8 cellular contexts compared by ENCODE assay signal in the genomic region with DNA sequence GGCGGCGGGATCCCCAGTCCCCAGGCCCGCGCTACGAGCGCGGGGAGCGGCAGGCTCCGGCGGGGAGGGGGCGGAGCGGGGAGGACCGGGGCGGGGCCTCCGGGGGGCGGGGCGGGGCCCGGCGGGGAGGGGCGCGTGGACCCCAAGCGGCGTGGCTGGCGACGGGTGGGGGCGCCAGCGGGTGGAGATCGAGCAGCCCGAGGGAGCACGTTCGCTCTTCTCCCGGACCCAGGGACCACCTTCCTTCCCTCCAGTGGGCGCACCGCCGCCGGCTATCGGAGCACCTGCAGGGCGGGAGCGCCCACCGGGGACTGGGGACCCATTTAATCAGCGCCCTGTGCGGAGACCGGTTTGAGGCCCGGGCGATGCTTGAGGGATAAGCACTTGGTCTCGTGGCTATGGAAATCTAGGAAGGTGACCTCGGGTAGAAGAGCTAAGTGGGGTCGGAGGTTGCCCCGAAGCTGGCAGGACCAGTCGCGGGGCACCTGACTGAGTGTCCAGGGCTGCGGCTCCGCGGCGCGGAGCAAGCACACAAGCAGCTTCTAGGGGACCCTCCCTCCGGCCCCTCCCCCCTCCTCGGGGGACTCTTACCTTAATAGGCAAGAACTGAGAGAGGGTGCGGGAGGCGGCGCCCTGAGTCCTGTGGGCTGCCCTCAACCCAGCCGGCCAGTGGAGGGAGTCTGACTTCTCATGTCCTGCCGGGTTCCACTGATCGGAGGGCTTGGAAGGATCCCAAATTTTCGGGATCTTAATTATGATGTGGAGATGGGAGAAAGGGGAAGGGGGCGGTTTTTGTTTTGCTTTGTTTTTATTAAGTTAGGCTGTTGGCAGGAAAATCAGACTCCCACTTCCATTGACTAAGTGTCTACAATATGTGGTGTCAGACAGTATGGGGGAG. TPM values are rescaled to one million over a fixed set of nuclear protein-coding genes. Genes with fewer than 3 reads are reported as not detected.
DNase-seq lines count a peak whose midpoint lies in the region; ATAC-seq and TF ChIP-seq lines count a peak whose summit lies in the region.

A gene (minus strand): TSS at position 61 of the 898 bp plus-strand sequence. CDS start 71 bp downstream, outside the sequence.

- H3K27ac Mint-ChIP-seq in T-helper 2 cell treated with Interferon-gamma antibody and Interleukin-4, amounts not matched to agents 5 μg/mL and 100 μg/mL, for 36 hours, result no peak within 1 kb of the TSS
- peak within 1 kb of the TSS; percentile 46 to 91 (median 84) for H3K27ac Mint-ChIP-seq in brain

- H3K36me3 Mint-ChIP-seq in T-helper 2 cell treated with Interferon-gamma antibody and Interleukin-4, amounts not matched to agents 5 μg/mL and 100 μg/mL, for 36 hours (ENCODE audit: low read depth), result no peaks in the 10 kb centered on the region
- no peaks in the 10 kb centered on the region for H3K36me3 Mint-ChIP-seq in brain

- H3K4me1 Mint-ChIP-seq in T-helper 2 cell treated with Interferon-gamma antibody and Interleukin-4, amounts not matched to agents 5 μg/mL and 100 μg/mL, for 36 hours (ENCODE audit: low read depth), result peaks cover 14% of the 10 kb centered on the region
- peaks cover 32% of the 10 kb centered on the region for H3K4me1 Mint-ChIP-seq in brain

- ATAC-seq in GM19467 (IDR thresholded peaks at IDR 0.05; ENCODE audit: unreplicated experiment), result no peak

- TF ChIP-seq CTCF in brain (conservative IDR thresholded peaks at IDR 0.05), result peak; percentile 11 to 42

- peak within 1 kb of the TSS; percentile 74 for H3K4me3 Mint-ChIP-seq in T-helper 2 cell treated with Interferon-gamma antibody and Interleukin-4, amounts not matched to agents 5 μg/mL and 100 μg/mL, for 36 hours
- H3K4me3 Mint-ChIP-seq in brain, result peak within 1 kb of the TSS; percentile 81 to 89 (median 83)

- peak; percentile 73 for DNase-seq in DMS53 (lab: John Stamatoyannopoulos, UW)
- no peak for DNase-seq in DMS53 treated with DMSO at 0.1 percent for 48 hours (lab: John Stamatoyannopoulos, UW; ENCODE audit: unreplicated experiment)
- DNase-seq in T-helper 2 cell treated with Interferon-gamma antibody and Interleukin-4, amounts not matched to agents 5 μg/mL and 100 μg/mL, for 36 hours (ENCODE audit: low spot score), result peak; percentile 17
- peak; percentile 23 for DNase-seq in iris pigment epithelial cell (ENCODE audit: low read depth)
- peak; percentile 46 for DNase-seq in stimulated activated CD4-positive, alpha-beta T cell treated with anti-CD3 and anti-CD28 coated beads, Interleukin-12 subunit alpha, Interleukin-12 subunit beta, amount 100 ng/mL, for 4 hours
- DNase-seq in NCI-H1048 (lab: John Stamatoyannopoulos, UW), result no peak

- peaks cover 4% of the 10 kb centered on the region for H3K9me3 Mint-ChIP-seq in T-helper 2 cell treated with Interferon-gamma antibody and Interleukin-4, amounts not matched to agents 5 μg/mL and 100 μg/mL, for 36 hours
- H3K9me3 Mint-ChIP-seq in brain, result no peaks in the 10 kb centered on the region

- H3K27me3 Mint-ChIP-seq in T-helper 2 cell treated with Interferon-gamma antibody and Interleukin-4, amounts not matched to agents 5 μg/mL and 100 μg/mL, for 36 hours (ENCODE audit: low read depth), result peaks cover 36% of the 10 kb centered on the region
- H3K27me3 Mint-ChIP-seq in brain, result peaks cover 11% of the 10 kb centered on the region

RNA-seq across cellular contexts. Expression of the gene that starts here (rescaled TPM):
- polyA plus RNA-seq in brain (ENCODE audit: insufficient read depth, low read depth, low replicate concordance), result 0.15 TPM

Comparison
In these comparisons a context has a peak if more than half of its experiments do, and no peak if none do; other contexts are left out.
1. DNase-seq: peak in DMS53 (single experiment), T-helper 2 cell treated with Interferon-gamma antibody and Interleukin-4, amounts not matched to agents 5 μg/mL and 100 μg/mL, for 36 hours (single experiment), iris pigment epithelial cell (single experiment) and stimulated activated CD4-positive, alpha-beta T cell treated with anti-CD3 and anti-CD28 coated beads, Interleukin-12 subunit alpha, Interleukin-12 subunit beta, amount 100 ng/mL, for 4 hours (single experiment); none in DMS53 treated with DMSO at 0.1 percent for 48 hours (single experiment) and NCI-H1048 (single experiment).